Comparison of ENCODE assay signal across 20 cellular contexts in the genomic region with DNA sequence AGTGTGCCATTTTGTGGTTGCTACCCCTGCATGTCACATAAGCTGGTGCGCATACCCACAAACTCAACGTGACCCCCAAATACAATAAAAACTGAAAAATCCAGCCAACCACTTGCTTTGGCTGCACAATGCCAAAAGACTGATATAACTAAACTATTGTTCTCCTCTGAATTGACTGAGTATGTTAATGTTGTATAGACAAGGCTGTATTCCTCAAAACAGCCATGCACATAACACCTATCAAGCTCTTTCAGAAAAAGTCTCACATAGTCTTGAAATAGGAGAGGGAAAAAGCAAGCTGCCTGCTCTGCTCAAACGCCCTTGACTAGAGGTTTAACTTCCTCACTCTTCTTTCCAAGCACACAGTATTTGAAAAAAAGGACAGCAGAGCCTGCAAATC.
"Had no signal": no experiment of that assay in that cellular context is flagged by ENCODE, and none has a peak within 500 bp of the region (broad histone marks: within the 10 kb centered on the region; RNA-seq: fewer than 3 reads in every experiment).

No MANE protein-coding gene starts in this region.

- H3K27me3 ChIP-seq: brain microvascular endothelial cell, cardiac muscle cell had no signal

- H3K36me3 ChIP-seq: brain microvascular endothelial cell, cardiac muscle cell had no signal

- DNase-seq: activated CD4-positive, alpha-beta T cell treated with anti-CD3 and anti-CD28 coated beads for 4 hours; activated CD8-positive, alpha-beta T cell treated with anti-CD3 and anti-CD28 coated beads for 36 hours; activated effector memory CD4-positive, alpha-beta T cell treated with anti-CD3 and anti-CD28 coated beads, Interleukin-2, amount 50 U/mL, for 16 hours; activated naive CD4-positive, alpha-beta T cell treated with Interleukin-2 at 50 U/mL for 16 hours; activated T-cell treated with anti-CD3 and anti-CD28 coated beads, Interleukin-2, amount 50 U/mL, for 24 hours; brain microvascular endothelial cell; NCI-H1105; NCI-H1436; NCI-H187; NCI-H2081; NCI-H345; NCI-H510A; NCI-H526 treated with DMSO at 0.1 percent for 48 hours; NCI-H82; OCI-M1; RPMI8226; SK-N-SH; T-helper 1 cell had no signal

- H3K9me3 ChIP-seq: SK-N-SH had no signal

- H3K27ac ChIP-seq: brain microvascular endothelial cell, cardiac muscle cell, KMS-11 had no signal

- H3K4me3 ChIP-seq: cardiac muscle cell had no signal
